24 cellular contexts compared by ENCODE assay signal in genomic region chr2:46008082-46008870, GRCh38.
A peak's percentile ranks its signal among the peaks of the same experiment; 100 is the strongest.
DNase-seq lines count a peak whose midpoint lies in the region; ATAC-seq and TF ChIP-seq lines count a peak whose summit lies in the region.
"Had no signal": no experiment of that assay in that cellular context is flagged by ENCODE, and none has a peak within 500 bp of the region (broad histone marks: within the 10 kb centered on the region; RNA-seq: fewer than 3 reads in every experiment).

No MANE protein-coding gene starts in this region.

- no peak overlapping the region for H3K9ac ChIP-seq in smooth muscle cell (ENCODE audit: low read depth)

- TF ChIP-seq CTCF in fibroblast of mammary gland (conservative IDR thresholded peaks at IDR 0.05; ENCODE audit: control insufficient read depth, insufficient read depth, low read depth, low read length) = no peak
- TF ChIP-seq CTCF in smooth muscle cell (IDR thresholded peaks at IDR 0.05; ENCODE audit: borderline replicate concordance, insufficient read depth, poor library complexity, severe bottlenecking) = no peak

- POLR2A ChIA-PET in activated CD4-positive, alpha-beta memory T cell treated with anti-CD3 and anti-CD28 coated beads, Interleukin-2, amount 10 ng/mL, durations not matched to agents 7 days and 5 days (lab: Charles Lee) = no interaction called here
- POLR2A ChIA-PET in activated CD4-positive, alpha-beta memory T cell treated with anti-CD3 and anti-CD28 coated beads for 36 hours (lab: Charles Lee) = no interaction called here

- H3K27ac Mint-ChIP-seq in activated CD4-positive, alpha-beta memory T cell treated with anti-CD3 and anti-CD28 coated beads, Interleukin-2, amount 10 ng/mL, durations not matched to agents 7 days and 5 days = no peak overlapping the region
- no peak overlapping the region for H3K27ac Mint-ChIP-seq in activated CD4-positive, alpha-beta memory T cell treated with anti-CD3 and anti-CD28 coated beads for 36 hours
- H3K27ac Mint-ChIP-seq: activated naive CD4-positive, alpha-beta T cell treated with anti-CD3 and anti-CD28 coated beads, Interleukin-2, amount 10 ng/mL, durations not matched to agents 7 days and 5 days; stimulated activated memory B cell treated with anti-CD40 and anti-IgM and Interleukin-4, amounts not matched to agents 10 μg/mL and 1 μg/mL and 100 μg/mL, for 72 hours had no signal

- H2AFZ ChIP-seq in smooth muscle cell (ENCODE audit: low read depth) = no peak overlapping the region

- H4K20me1 ChIP-seq in smooth muscle cell (ENCODE audit: low read depth) = no peaks in the 10 kb centered on the region

- peak overlapping the region; percentile 52 for H3K27ac ChIP-seq in smooth muscle cell (ENCODE audit: low read depth)
- H3K27ac ChIP-seq: 22Rv1, body of pancreas, C4-2B, psoas muscle, upper lobe of right lung had no signal

- H3K79me2 ChIP-seq in smooth muscle cell (ENCODE audit: low read depth) = no peaks in the 10 kb centered on the region

- 58% methylated on average over 5 of the region's 5 CpGs for WGBS in smooth muscle cell (ENCODE audit: low lambda C conversion rate)

- ATAC-seq in GM21526 (IDR thresholded peaks at IDR 0.05; ENCODE audit: low FRiP score, unreplicated experiment) (no peak), GM18502 (IDR thresholded peaks at IDR 0.05; ENCODE audit: poor library complexity, unreplicated experiment) (no peak)
- ATAC-seq: activated CD4-positive, CD25-positive, alpha-beta regulatory T cell treated with anti-CD3 and anti-CD28 coated beads, Interleukin-2, amount 50 U/mL, for 24 hours; body of pancreas; esophagus mucosa; K562; psoas muscle; stimulated activated memory B cell treated with anti-CD40 and anti-IgM and Interleukin-4, amounts not matched to agents 10 μg/mL and 1 μg/mL and 100 μg/mL, for 72 hours; upper lobe of right lung had no signal

- H3K4me1 Mint-ChIP-seq in activated CD4-positive, alpha-beta memory T cell treated with anti-CD3 and anti-CD28 coated beads, Interleukin-2, amount 10 ng/mL, durations not matched to agents 7 days and 5 days = peaks cover 36% of the 10 kb centered on the region
- H3K4me1 Mint-ChIP-seq in activated CD4-positive, alpha-beta memory T cell treated with anti-CD3 and anti-CD28 coated beads for 36 hours (ENCODE audit: low read depth) = peaks cover 11% of the 10 kb centered on the region
- H3K4me1 Mint-ChIP-seq: stimulated activated memory B cell treated with anti-CD40 and anti-IgM and Interleukin-4, amounts not matched to agents 10 μg/mL and 1 μg/mL and 100 μg/mL, for 72 hours had no signal

- H3F3A ChIP-seq in smooth muscle cell (ENCODE audit: low read depth) = no peaks in the 10 kb centered on the region

- intact Hi-C loops in activated CD4-positive, alpha-beta memory T cell treated with anti-CD3 and anti-CD28 coated beads for 36 hours (cut with micrococcal nuclease) = no loop called here

- no peak overlapping the region for H3K4me2 ChIP-seq in smooth muscle cell

- CTCF ChIA-PET in activated CD4-positive, alpha-beta memory T cell treated with anti-CD3 and anti-CD28 coated beads, Interleukin-2, amount 10 ng/mL, durations not matched to agents 7 days and 5 days (lab: Charles Lee) = no interaction called here
- CTCF ChIA-PET in activated CD4-positive, alpha-beta memory T cell treated with anti-CD3 and anti-CD28 coated beads for 36 hours (lab: Charles Lee) = no interaction called here

- H3K4me1 ChIP-seq in smooth muscle cell (ENCODE audit: low read depth) = no peaks in the 10 kb centered on the region
- H3K4me1 ChIP-seq: body of pancreas, psoas muscle had no signal

- peaks cover 16% of the 10 kb centered on the region for H3K36me3 Mint-ChIP-seq in activated CD4-positive, alpha-beta memory T cell treated with anti-CD3 and anti-CD28 coated beads, Interleukin-2, amount 10 ng/mL, durations not matched to agents 7 days and 5 days (ENCODE audit: low read depth)
- H3K36me3 Mint-ChIP-seq in activated CD4-positive, alpha-beta memory T cell treated with anti-CD3 and anti-CD28 coated beads for 36 hours = peaks cover 10% of the 10 kb centered on the region
- H3K36me3 Mint-ChIP-seq: activated naive CD4-positive, alpha-beta T cell treated with anti-CD3 and anti-CD28 coated beads, Interleukin-2, amount 10 ng/mL, durations not matched to agents 7 days and 5 days had no signal

- no peaks in the 10 kb centered on the region for H3K9me3 ChIP-seq in smooth muscle cell (replicated peaks; ENCODE audit: low read depth)
- H3K9me3 ChIP-seq: body of pancreas, psoas muscle, upper lobe of right lung had no signal

- no peaks in the 10 kb centered on the region for H3K9me3 Mint-ChIP-seq in activated CD4-positive, alpha-beta memory T cell treated with anti-CD3 and anti-CD28 coated beads, Interleukin-2, amount 10 ng/mL, durations not matched to agents 7 days and 5 days
- no peaks in the 10 kb centered on the region for H3K9me3 Mint-ChIP-seq in activated CD4-positive, alpha-beta memory T cell treated with anti-CD3 and anti-CD28 coated beads for 36 hours
- H3K9me3 Mint-ChIP-seq: activated naive CD4-positive, alpha-beta T cell treated with anti-CD3 and anti-CD28 coated beads, Interleukin-2, amount 10 ng/mL, durations not matched to agents 7 days and 5 days; stimulated activated memory B cell treated with anti-CD40 and anti-IgM and Interleukin-4, amounts not matched to agents 10 μg/mL and 1 μg/mL and 100 μg/mL, for 72 hours had no signal

- H3K4me3 ChIP-seq in fibroblast of mammary gland (ENCODE audit: control insufficient read depth, low read depth, low read length) = no peak overlapping the region
- H3K4me3 ChIP-seq in smooth muscle cell = no peak overlapping the region
- H3K4me3 ChIP-seq: body of pancreas, K562, psoas muscle, upper lobe of right lung had no signal

- no peaks in the 10 kb centered on the region for H3K27me3 Mint-ChIP-seq in activated CD4-positive, alpha-beta memory T cell treated with anti-CD3 and anti-CD28 coated beads, Interleukin-2, amount 10 ng/mL, durations not matched to agents 7 days and 5 days
- no peaks in the 10 kb centered on the region for H3K27me3 Mint-ChIP-seq in activated CD4-positive, alpha-beta memory T cell treated with anti-CD3 and anti-CD28 coated beads for 36 hours
- H3K27me3 Mint-ChIP-seq: activated naive CD4-positive, alpha-beta T cell treated with anti-CD3 and anti-CD28 coated beads, Interleukin-2, amount 10 ng/mL, durations not matched to agents 7 days and 5 days; stimulated activated memory B cell treated with anti-CD40 and anti-IgM and Interleukin-4, amounts not matched to agents 10 μg/mL and 1 μg/mL and 100 μg/mL, for 72 hours had no signal

- H3K36me3 ChIP-seq in smooth muscle cell (ENCODE audit: low read depth) = no peaks in the 10 kb centered on the region

- peak; percentile 15 for DNase-seq in activated CD4-positive, alpha-beta memory T cell treated with anti-CD3 and anti-CD28 coated beads, Interleukin-2, amount 10 ng/mL, durations not matched to agents 7 days and 5 days
- DNase-seq in activated CD4-positive, alpha-beta memory T cell treated with anti-CD3 and anti-CD28 coated beads for 36 hours = no peak
- DNase-seq in RPMI7951 (ENCODE audit: low read depth) (peak; percentile 31), fibroblast of mammary gland (ENCODE audit: low read depth) (peak; percentile 24), smooth muscle cell (lab: John Stamatoyannopoulos, UW; ENCODE audit: unreplicated experiment) (no peak)
- no peak for DNase-seq in activated naive CD4-positive, alpha-beta T cell (lab: John Stamatoyannopoulos, UW)
- DNase-seq: activated CD8-positive, alpha-beta memory T cell treated with anti-CD3 and anti-CD28 coated beads, Interleukin-2, amount 50 U/mL, for 4 hours; activated naive CD4-positive, alpha-beta T cell treated with anti-CD3 and anti-CD28 coated beads, Interleukin-2, amount 10 ng/mL, durations not matched to agents 7 days and 5 days; body of pancreas; DMS53; head of caudate nucleus; NCI-H1092; NCI-H524 treated with DMSO at 0.1 percent for 48 hours; psoas muscle; stimulated activated CD4-positive, alpha-beta T cell treated with anti-CD3 and anti-CD28 coated beads, Interleukin-12 subunit alpha, Interleukin-12 subunit beta, amount 100 ng/mL, for 4 hours; upper lobe of right lung had no signal

- no peaks in the 10 kb centered on the region for H3K27me3 ChIP-seq in smooth muscle cell (ENCODE audit: low read depth)
- H3K27me3 ChIP-seq: body of pancreas, upper lobe of right lung had no signal

- H3K4me3 Mint-ChIP-seq in activated CD4-positive, alpha-beta memory T cell treated with anti-CD3 and anti-CD28 coated beads, Interleukin-2, amount 10 ng/mL, durations not matched to agents 7 days and 5 days = no peak overlapping the region
- H3K4me3 Mint-ChIP-seq in activated CD4-positive, alpha-beta memory T cell treated with anti-CD3 and anti-CD28 coated beads for 36 hours = no peak overlapping the region
- H3K4me3 Mint-ChIP-seq: activated naive CD4-positive, alpha-beta T cell treated with anti-CD3 and anti-CD28 coated beads, Interleukin-2, amount 10 ng/mL, durations not matched to agents 7 days and 5 days; stimulated activated memory B cell treated with anti-CD40 and anti-IgM and Interleukin-4, amounts not matched to agents 10 μg/mL and 1 μg/mL and 100 μg/mL, for 72 hours had no signal

Comparison
In these comparisons a context has a peak if more than half of its experiments do, and no peak if none do; other contexts are left out.
1. DNase-seq: peak in activated CD4-positive, alpha-beta memory T cell treated with anti-CD3 and anti-CD28 coated beads, Interleukin-2, amount 10 ng/mL, durations not matched to agents 7 days and 5 days (single experiment), RPMI7951 (single experiment) and fibroblast of mammary gland (single experiment); none in activated CD4-positive, alpha-beta memory T cell treated with anti-CD3 and anti-CD28 coated beads for 36 hours (single experiment), smooth muscle cell (single experiment) and activated naive CD4-positive, alpha-beta T cell (0 of 4).